ENCODE assay signal across 11 cellular contexts in genomic region chr6:127938701-127939100, GRCh38. TPM values are rescaled to one million over a fixed set of nuclear protein-coding genes. Genes with fewer than 3 reads are reported as not detected.
DNase-seq lines count a peak whose midpoint lies in the region; ATAC-seq, FAIRE-seq and TF ChIP-seq lines count a peak whose summit lies in the region.
"Had no signal": no experiment of that assay in that cellular context is flagged by ENCODE, and none has a peak within 500 bp of the region (broad histone marks: within the 10 kb centered on the region; RNA-seq: fewer than 3 reads in every experiment).

No MANE protein-coding gene starts in this region.

- H3K9ac ChIP-seq in HepG2 (ENCODE audit: insufficient read depth, low read depth, low read length): no peak overlapping the region

- TF ChIP-seq EP300 in HepG2 (IDR thresholded peaks at IDR 0.05; ENCODE audit: low read depth in 2 of 2, low read length in 2 of 2) (no peak), HepG2 (CRISPR knock-in tag; IDR thresholded peaks at IDR 0.05; ENCODE audit: borderline replicate concordance) (no peak)

- no peak for TF ChIP-seq POLR2A in HepG2 (IDR thresholded peaks at IDR 0.05; ENCODE audit: insufficient read depth in 1 of 2, low read depth in 2 of 2, low read length in 2 of 2)
- TF ChIP-seq POLR2A in right lobe of liver (IDR thresholded peaks at IDR 0.05): no peak

- H2AFZ ChIP-seq in HepG2 (ENCODE audit: low read length): no peak overlapping the region

- H3K27ac Mint-ChIP-seq in T-helper 1 cell treated with Interleukin-12 subunit alpha and Interleukin-12 subunit beta and Interleukin-4 antibody, amounts not matched to agents 30 μg/mL and 1 μg/mL, for 36 hours: peak overlapping the region; percentile 82
- H3K27ac Mint-ChIP-seq: memory B cell had no signal

- H3K4me3 ChIP-seq in HepG2 (replicated peaks in 1 of 3; ENCODE audit: insufficient read depth in 1 of 3, low read depth in 2 of 3, low read length in 3 of 3) (no peak overlapping the region), right lobe of liver (no peak overlapping the region), upper lobe of right lung (no peak overlapping the region)
- H3K4me3 ChIP-seq: body of pancreas had no signal

- no peaks in the 10 kb centered on the region for H3K27me3 Mint-ChIP-seq in T-helper 1 cell treated with Interleukin-12 subunit alpha and Interleukin-12 subunit beta and Interleukin-4 antibody, amounts not matched to agents 30 μg/mL and 1 μg/mL, for 36 hours (ENCODE audit: low read depth)
- H3K27me3 Mint-ChIP-seq: memory B cell had no signal

- H3K4me2 ChIP-seq in HepG2 (ENCODE audit: low read depth, low read length): no peak overlapping the region

- H3K27me3 ChIP-seq in HepG2 (ENCODE audit: control insufficient read depth in 1 of 2, insufficient read depth in 2 of 2, low read length in 2 of 2): no peaks in the 10 kb centered on the region; a peak in 1 of 5 replicates
- no peaks in the 10 kb centered on the region for H3K27me3 ChIP-seq in right lobe of liver
- no peaks in the 10 kb centered on the region for H3K27me3 ChIP-seq in upper lobe of right lung
- H3K27me3 ChIP-seq: body of pancreas had no signal

- peaks cover 15% of the 10 kb centered on the region for H3K36me3 Mint-ChIP-seq in T-helper 1 cell treated with Interleukin-12 subunit alpha and Interleukin-12 subunit beta and Interleukin-4 antibody, amounts not matched to agents 30 μg/mL and 1 μg/mL, for 36 hours (ENCODE audit: low read depth)
- H3K36me3 Mint-ChIP-seq: memory B cell had no signal

- no peak overlapping the region for H3K4me3 Mint-ChIP-seq in T-helper 1 cell treated with Interleukin-12 subunit alpha and Interleukin-12 subunit beta and Interleukin-4 antibody, amounts not matched to agents 30 μg/mL and 1 μg/mL, for 36 hours
- H3K4me3 Mint-ChIP-seq: memory B cell had no signal

- BruUV-seq in HepG2 (replicated peaks; lab: Mats Ljungman, UMichigan): no TSS peak

- intact Hi-C loops in HepG2 (cut with micrococcal nuclease; ENCODE audit: unreplicated experiment) (no loop called here), right lobe of liver (cut with DNase I) (no loop called here), upper lobe of right lung (cut with DNase I) (no loop called here), left colon (cut with DNase I, micrococcal nuclease) (no loop called here)

- peaks cover 10% of the 10 kb centered on the region for H3K9me3 Mint-ChIP-seq in T-helper 1 cell treated with Interleukin-12 subunit alpha and Interleukin-12 subunit beta and Interleukin-4 antibody, amounts not matched to agents 30 μg/mL and 1 μg/mL, for 36 hours

- no peak overlapping the region for H3K27ac ChIP-seq in HepG2 (ENCODE audit: extremely low read length, insufficient read depth, low read length)
- H3K27ac ChIP-seq in right lobe of liver: no peak overlapping the region
- peak overlapping the region; percentile 48 for H3K27ac ChIP-seq in epithelial cell of prostate
- H3K27ac ChIP-seq in upper lobe of right lung: peak overlapping the region; percentile 21
- no peak overlapping the region for H3K27ac ChIP-seq in caudate nucleus (ENCODE audit: low read depth, low read length)

- no peak for TF ChIP-seq RAD21 in HepG2 (CRISPR knock-in tag; IDR thresholded peaks at IDR 0.05)

- no peaks in the 10 kb centered on the region for H3K79me2 ChIP-seq in HepG2 (ENCODE audit: insufficient read depth, low read length)

- CTCF ChIA-PET in HepG2 (lab: Yijun Ruan, JAX; ENCODE audit: low intra/inter-chr PET ratio, low total read pairs): no interaction called here

- ATAC-seq in HepG2 (no peak), right lobe of liver (no peak), upper lobe of right lung (no peak), left colon (no peak)

- no peak for TF ChIP-seq CTCF in HepG2 (CRISPR knock-in tag; IDR thresholded peaks at IDR 0.05)
- no peak for TF ChIP-seq CTCF in right lobe of liver (IDR thresholded peaks at IDR 0.05)
- TF ChIP-seq CTCF in upper lobe of right lung (IDR thresholded peaks at IDR 0.05): no peak

- H3K9me3 ChIP-seq in HepG2 (ENCODE audit: low read length): no peaks in the 10 kb centered on the region
- H3K9me3 ChIP-seq in right lobe of liver: no peaks in the 10 kb centered on the region
- H3K9me3 ChIP-seq in upper lobe of right lung: no peaks in the 10 kb centered on the region
- H3K9me3 ChIP-seq: body of pancreas had no signal

- peaks cover 44% of the 10 kb centered on the region for H3K4me1 Mint-ChIP-seq in T-helper 1 cell treated with Interleukin-12 subunit alpha and Interleukin-12 subunit beta and Interleukin-4 antibody, amounts not matched to agents 30 μg/mL and 1 μg/mL, for 36 hours (ENCODE audit: low read depth)
- H3K4me1 Mint-ChIP-seq: memory B cell had no signal

- H3K36me3 ChIP-seq in HepG2 (replicated peaks in 1 of 2; ENCODE audit: control insufficient read depth in 1 of 2, insufficient read depth in 2 of 2, low read length in 2 of 2) (no peaks in the 10 kb centered on the region), right lobe of liver (no peaks in the 10 kb centered on the region), upper lobe of right lung (no peaks in the 10 kb centered on the region)

- H4K20me1 ChIP-seq in HepG2 (ENCODE audit: insufficient read depth, low read length): no peaks in the 10 kb centered on the region

- in situ Hi-C loops in HepG2 (cut with HindIII; ENCODE audit: extremely low pct_ligation_motif_present, low pct_unique_long_range_greater_than_20kb): no loop called here

- DNase-seq in HepG2 (ENCODE audit: low spot score) (no peak), right lobe of liver (no peak), epithelial cell of prostate (ENCODE audit: low read depth, low spot score) (no peak), upper lobe of right lung (no peak), caudate nucleus (lab: John Stamatoyannopoulos, UW) (no peak), left colon (no peak), NCI-H128 (lab: John Stamatoyannopoulos, UW; ENCODE audit: unreplicated experiment) (no peak)
- DNase-seq: body of pancreas, DMS79 had no signal

- peak; percentile 51 for FAIRE-seq in HepG2 (lab: Jason Lieb, UNC)

- H3K4me1 ChIP-seq in HepG2 (ENCODE audit: insufficient read depth, low read length) (peaks cover 12% of the 10 kb centered on the region), right lobe of liver (no peaks in the 10 kb centered on the region), upper lobe of right lung (peaks cover 4% of the 10 kb centered on the region)
- H3K4me1 ChIP-seq: body of pancreas had no signal

- POLR2A ChIA-PET in HepG2 (lab: Yijun Ruan, JAX): no interaction called here

TF ChIP-seq in HepG2, 621 proteins besides CTCF, POLR2A, EP300 and RAD21 (continues in another document):
- no peak for TF ChIP-seq SRF (IDR thresholded peaks at IDR 0.05; ENCODE audit: low read depth, low read length)
- TF ChIP-seq MAFG (CRISPR knock-in tag; IDR thresholded peaks at IDR 0.05): peak; percentile 69; the same call in 1 of the 2 replicates
- no peak for TF ChIP-seq ZFP82 (CRISPR knock-in tag; IDR thresholded peaks at IDR 0.05; ENCODE audit: borderline replicate concordance)
- TF ChIP-seq FIP1L1 (IDR thresholded peaks at IDR 0.05; ENCODE audit: borderline replicate concordance, insufficient read depth, low read depth, low read length): no peak
- TF ChIP-seq ZNF780A (CRISPR knock-in tag; IDR thresholded peaks at IDR 0.05): no peak
- TF ChIP-seq ZBTB49 (CRISPR knock-in tag; IDR thresholded peaks at IDR 0.05; ENCODE audit: borderline replicate concordance): no peak
- TF ChIP-seq ZNF557 (CRISPR knock-in tag; IDR thresholded peaks at IDR 0.05): no peak
- TF ChIP-seq MAFK (conservative IDR thresholded peaks at IDR 0.05 in 1 of 2, IDR thresholded peaks at IDR 0.05 in 1 of 2; ENCODE audit: low read length in 2 of 2): peak; percentile 97 to 98

RNA-seq across cellular contexts. Expression of gene THEMIS, which starts 37.8 kb away (rescaled TPM):
- not detected in 2 replicates for total RNA-seq in HepG2 (2016; rRNA removed; fragmentation: Illumina TruSeq; extraction: Trizol)
- total RNA-seq in HepG2 (2016; cell fraction: cytosol; rRNA removed; fragmentation: Illumina TruSeq; extraction: Trizol; ENCODE audit: low read depth): not detected in 2 replicates
- not detected in 2 replicates for total RNA-seq in HepG2 (2016; cell fraction: insoluble cytoplasmic fraction; rRNA removed; fragmentation: Illumina TruSeq; extraction: Trizol)
- not detected in 2 replicates for total RNA-seq in HepG2 (2016; cell fraction: membrane; rRNA removed; fragmentation: Illumina TruSeq; extraction: Trizol)
- total RNA-seq in HepG2 (2016; cell fraction: nucleus; rRNA removed; fragmentation: Illumina TruSeq; extraction: Trizol): not detected in 2 replicates
- not detected in 2 replicates for polyA plus RNA-seq in HepG2 (2011; rRNA removed)
- polyA plus RNA-seq in HepG2 (2011; cell fraction: cytosol; rRNA removed): not detected in 2 replicates
- not detected in 2 replicates for polyA plus RNA-seq in HepG2 (2011; cell fraction: nucleus; rRNA removed)
- polyA plus RNA-seq in HepG2 (2012): not detected in 2 replicates
- polyA plus RNA-seq in HepG2 (2016; cell fraction: cytosol; fragmentation: Illumina TruSeq; extraction: Trizol; ENCODE audit: low read depth): not detected in 2 replicates
- not detected in 2 replicates for polyA plus RNA-seq in HepG2 (2016; cell fraction: insoluble cytoplasmic fraction; fragmentation: Illumina TruSeq; extraction: Trizol; ENCODE audit: low read depth)
- not detected in 2 replicates for polyA plus RNA-seq in HepG2 (2016; cell fraction: membrane; fragmentation: Illumina TruSeq; extraction: Trizol; ENCODE audit: low read depth)
- polyA plus RNA-seq in HepG2 (2016; cell fraction: nucleus; fragmentation: Illumina TruSeq; extraction: Trizol; ENCODE audit: insufficient read depth, low read depth): not detected in 2 replicates
- not detected in 2 replicates for polyA minus RNA-seq in HepG2 (2011; rRNA and poly(A)+ RNA removed; ENCODE audit: low replicate concordance)
- not detected in 2 replicates for polyA minus RNA-seq in HepG2 (2011; cell fraction: cytosol; rRNA and poly(A)+ RNA removed)
- polyA minus RNA-seq in HepG2 (2011; cell fraction: nucleus; rRNA and poly(A)+ RNA removed): not detected in 2 replicates
- total RNA-seq in right lobe of liver: under 1 TPM in 5 of 6 experiments, not detected in 1; 0.09 to 0.61 (median 0.17) TPM
- total RNA-seq in upper lobe of right lung: 3.0 TPM
- 1 to 10 TPM in 1 of 2 donors, under 1 TPM in 1; 0.67 to 1.1 TPM for total RNA-seq in left colon

Comparison
In these comparisons a context has a peak if more than half of its experiments do, and no peak if none do; other contexts are left out.
1. H3K27ac ChIP-seq: peak in epithelial cell of prostate (single experiment) and upper lobe of right lung (single experiment); none in HepG2 (single experiment), right lobe of liver (0 of 3) and caudate nucleus (single experiment).